Comparison of ENCODE assay signal across 9 cellular contexts in genomic region chr1:84103197-84103992, GRCh38. TPM values are rescaled to one million over a fixed set of nuclear protein-coding genes. Genes with fewer than 3 reads are reported as not detected.
DNase-seq lines count a peak whose midpoint lies in the region; ATAC-seq, FAIRE-seq and TF ChIP-seq lines count a peak whose summit lies in the region.
"Had no signal": no experiment of that assay in that cellular context is flagged by ENCODE, and none has a peak within 500 bp of the region (broad histone marks: within the 10 kb centered on the region; RNA-seq: fewer than 3 reads in every experiment).

No MANE protein-coding gene starts in this region.

- no peak for TF ChIP-seq POLR2A in ovary (IDR thresholded peaks at IDR 0.05)

- H3K36me3 ChIP-seq in DND-41 (ENCODE audit: insufficient read depth, low read length) (no peaks in the 10 kb centered on the region), ovary (no peaks in the 10 kb centered on the region)

- WGBS in ovary, 3 donors, result 63 to 67% (median 64%) methylated on average over 3 of the region's 3 CpGs

- TF ChIP-seq CTCF in DND-41 (IDR thresholded peaks at IDR 0.05; ENCODE audit: borderline replicate concordance, extremely low read depth, low read length, poor library complexity, severe bottlenecking) (no peak), foreskin fibroblast (IDR thresholded peaks at IDR 0.05; ENCODE audit: low read depth, low read length) (no peak), ovary (IDR thresholded peaks at IDR 0.05) (no peak), D721Med (IDR thresholded peaks at IDR 0.05; ENCODE audit: insufficient read depth, missing control alignments) (no peak)

- DNase-seq in DND-41 (peak; percentile 59), HS-5 (ENCODE audit: low read depth) (peak; percentile 68), SK-MEL-5 (ENCODE audit: low read depth, low spot score) (peak; percentile 41), foreskin fibroblast (peak; percentile 83 to 93), ovary (peak; percentile 48 to 61 (median 51)), D721Med (ENCODE audit: insufficient read length, low spot score) (no peak)
- DNase-seq in stimulated activated naive CD4-positive, alpha-beta T cell (lab: John Stamatoyannopoulos, UW), result no peak

- H2AFZ ChIP-seq in DND-41 (ENCODE audit: low read depth, low read length), result no peak overlapping the region

- intact Hi-C loops in ovary (cut with DNase I), result no loop called here

- no peak for TF ChIP-seq EP300 in ovary (IDR thresholded peaks at IDR 0.05)

- H3K27ac ChIP-seq in DND-41 (ENCODE audit: low read length) (no peak overlapping the region), ovary (no peak overlapping the region)

- no peak overlapping the region for H3K4me2 ChIP-seq in DND-41 (ENCODE audit: insufficient read depth, low read length)

- no peaks in the 10 kb centered on the region for H4K20me1 ChIP-seq in DND-41 (ENCODE audit: insufficient read depth, low read length)

- ATAC-seq in DND-41 (ENCODE audit: insufficient read depth, low read depth), result peak; percentile 96
- ATAC-seq in GM21390 (IDR thresholded peaks at IDR 0.05; ENCODE audit: unreplicated experiment), result peak; percentile 84

- H3K27me3 ChIP-seq in DND-41 (ENCODE audit: insufficient read depth, low read length, poor library complexity), result no peaks in the 10 kb centered on the region
- H3K27me3 ChIP-seq in ovary, result no peaks in the 10 kb centered on the region

- no peak overlapping the region for H3K9ac ChIP-seq in DND-41 (ENCODE audit: low read depth, low read length)

- peaks cover 5% of the 10 kb centered on the region; the same call in 1 of the 2 replicates for H3K79me2 ChIP-seq in DND-41 (ENCODE audit: insufficient read depth, low read length)

- H3K4me3 ChIP-seq in DND-41 (ENCODE audit: low read depth in 1 of 2, low read length in 2 of 2) (no peak overlapping the region), foreskin fibroblast (ENCODE audit: low read depth in 1 of 2, low read length in 2 of 2) (no peak overlapping the region), ovary (no peak overlapping the region)

- no peak for FAIRE-seq in D721Med (lab: Jason Lieb, UNC)
- FAIRE-seq: TTC549 had no signal

- H3K4me1 ChIP-seq in DND-41 (ENCODE audit: insufficient read depth, low read length) (peaks cover 13% of the 10 kb centered on the region), ovary (ENCODE audit: insufficient read depth) (peaks cover 4% of the 10 kb centered on the region)

- in situ Hi-C loops in SK-MEL-5 (cut with HindIII; ENCODE audit: low pct_unique_long_range_greater_than_20kb, low sequenced_read_pairs), result no loop called here

- H3K9me3 ChIP-seq in DND-41 (ENCODE audit: insufficient read depth, low read length, severe bottlenecking) (no peaks in the 10 kb centered on the region), ovary (no peaks in the 10 kb centered on the region)

RNA-seq across cellular contexts. Expression of gene PRKACB, which starts 40.7 kb away (rescaled TPM):
- 29.1 and 33.3 TPM in 2 replicates for total RNA-seq in SK-MEL-5 (2014; rRNA removed; shearing (Covaris generic))
- polyA plus RNA-seq in SK-MEL-5 (2015; cell fraction: cytosol; rRNA removed), result 19.3 and 31.3 TPM in 2 replicates
- 10.5 and 11.3 TPM in 2 replicates for polyA plus RNA-seq in SK-MEL-5 (2015; cell fraction: nucleus; rRNA removed)
- 10 to 100 TPM; 11.7 to 41.9 (median 32.0) TPM for total RNA-seq in ovary
- 10 to 100 TPM; 10.3 to 26.1 TPM for polyA plus RNA-seq in ovary

Comparison
In these comparisons a context has a peak if more than half of its experiments do, and no peak if none do; other contexts are left out.
1. DNase-seq: peak in DND-41 (single experiment), HS-5 (single experiment), SK-MEL-5 (single experiment), foreskin fibroblast (2 of 2) and ovary (5 of 5); none in D721Med (single experiment) and stimulated activated naive CD4-positive, alpha-beta T cell (0 of 6).